26 cellular contexts compared by ENCODE assay signal in the genomic region with DNA sequence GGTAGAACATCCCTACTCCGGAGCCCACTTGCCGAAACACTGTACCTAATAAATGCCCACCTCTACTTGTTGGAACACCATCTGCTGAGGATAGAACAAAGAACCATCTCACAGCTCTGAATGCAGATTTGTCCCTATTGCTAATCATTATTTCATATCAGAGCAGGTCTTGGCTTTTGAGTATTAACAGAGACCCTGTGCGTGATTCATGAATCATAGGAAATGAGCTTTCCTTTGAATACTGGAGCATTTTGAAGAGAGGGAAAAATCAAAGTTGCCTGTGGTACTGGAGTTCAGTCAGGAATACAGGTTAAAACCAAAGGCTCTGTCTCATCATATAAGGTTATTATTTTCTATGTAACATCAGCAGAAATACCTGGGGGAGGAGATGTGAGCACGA.
"Had no signal": no experiment of that assay in that cellular context is flagged by ENCODE, and none has a peak within 500 bp of the region (broad histone marks: within the 10 kb centered on the region; RNA-seq: fewer than 3 reads in every experiment).

No MANE protein-coding gene starts in this region.

- H3K4me3 ChIP-seq: coronary artery, gastroesophageal sphincter, heart left ventricle, hepatocyte, lung, psoas muscle, sigmoid colon, thoracic aorta, tibial nerve, upper lobe of left lung had no signal

- H3K36me3 ChIP-seq: gastroesophageal sphincter, heart left ventricle, sigmoid colon, thoracic aorta, tibial nerve, upper lobe of left lung had no signal

- H3K27me3 ChIP-seq: foreskin keratinocyte, gastroesophageal sphincter, heart left ventricle, hepatocyte, sigmoid colon, tibial nerve, upper lobe of left lung had no signal

- H3K9me3 ChIP-seq: psoas muscle, sigmoid colon, thoracic aorta, upper lobe of left lung had no signal

- H3K79me2 ChIP-seq: hepatocyte had no signal

- H3K4me2 ChIP-seq: hepatocyte had no signal

- ATAC-seq: foreskin keratinocyte; gastroesophageal sphincter; heart left ventricle; left lobe of liver; naive thymus-derived CD4-positive, alpha-beta T cell; psoas muscle; right cardiac atrium; stimulated activated naive B cell treated with anti-CD40 and anti-IgM and Interleukin-4, amounts not matched to agents 10 μg/mL and 1 μg/mL and 100 μg/mL, for 72 hours had no signal

- H3K27ac Mint-ChIP-seq: memory B cell; mesothelial cell of epicardium; naive thymus-derived CD4-positive, alpha-beta T cell; nephron progenitor cell; stimulated activated naive B cell treated with anti-CD40 and anti-IgM and Interleukin-4, amounts not matched to agents 10 μg/mL and 1 μg/mL and 100 μg/mL, for 72 hours; stimulated activated naive CD8-positive, alpha-beta T cell treated with anti-CD3 and anti-CD28 coated beads, Interleukin-15, Interleukin-2, amounts not matched to agents 100 ng/mL and 50 ng/mL, for 24 hours had no signal

- H3K27me3 Mint-ChIP-seq: memory B cell; naive thymus-derived CD4-positive, alpha-beta T cell; stimulated activated naive CD8-positive, alpha-beta T cell treated with anti-CD3 and anti-CD28 coated beads, Interleukin-15, Interleukin-2, amounts not matched to agents 100 ng/mL and 50 ng/mL, for 24 hours had no signal

- DNase-seq: dermis blood vessel endothelial cell; effector memory CD4-positive, alpha-beta T cell; heart left ventricle; kidney; naive thymus-derived CD4-positive, alpha-beta T cell; nephron progenitor cell; nucleus accumbens; psoas muscle; right cardiac atrium; sigmoid colon; stimulated activated CD4-positive, alpha-beta T cell treated with anti-CD3 and anti-CD28 coated beads, Interleukin-2, amount 100 ng/mL, for 24 hours; stimulated activated CD4-positive, alpha-beta T cell treated with anti-CD3 and anti-CD28 coated beads, Interleukin-4, amount 100 ng/mL, for 4 hours; stimulated activated naive B cell treated with anti-CD40 and anti-IgM and Interleukin-4, amounts not matched to agents 10 μg/mL and 1 μg/mL and 100 μg/mL, for 72 hours; upper lobe of left lung had no signal

- H3K27ac ChIP-seq: coronary artery, foreskin keratinocyte, gastroesophageal sphincter, heart left ventricle, hepatocyte, psoas muscle, sigmoid colon, thoracic aorta, tibial nerve, upper lobe of left lung had no signal

- H3K4me1 Mint-ChIP-seq: naive thymus-derived CD4-positive, alpha-beta T cell; nephron progenitor cell; stimulated activated naive B cell treated with anti-CD40 and anti-IgM and Interleukin-4, amounts not matched to agents 10 μg/mL and 1 μg/mL and 100 μg/mL, for 72 hours had no signal

- H3K4me1 ChIP-seq: foreskin keratinocyte, gastroesophageal sphincter, heart left ventricle, psoas muscle, sigmoid colon, tibial nerve, upper lobe of left lung had no signal

- H3K4me3 Mint-ChIP-seq: memory B cell; mesothelial cell of epicardium; naive thymus-derived CD4-positive, alpha-beta T cell; nephron progenitor cell; stimulated activated naive B cell treated with anti-CD40 and anti-IgM and Interleukin-4, amounts not matched to agents 10 μg/mL and 1 μg/mL and 100 μg/mL, for 72 hours; stimulated activated naive CD8-positive, alpha-beta T cell treated with anti-CD3 and anti-CD28 coated beads, Interleukin-15, Interleukin-2, amounts not matched to agents 100 ng/mL and 50 ng/mL, for 24 hours had no signal

- H3K36me3 Mint-ChIP-seq: memory B cell; mesothelial cell of epicardium; naive thymus-derived CD4-positive, alpha-beta T cell; stimulated activated naive B cell treated with anti-CD40 and anti-IgM and Interleukin-4, amounts not matched to agents 10 μg/mL and 1 μg/mL and 100 μg/mL, for 72 hours had no signal

- H2AFZ ChIP-seq: hepatocyte had no signal

- FAIRE-seq: kidney, urothelium cell line had no signal
